22 cellular contexts compared by ENCODE assay signal in the genomic region with DNA sequence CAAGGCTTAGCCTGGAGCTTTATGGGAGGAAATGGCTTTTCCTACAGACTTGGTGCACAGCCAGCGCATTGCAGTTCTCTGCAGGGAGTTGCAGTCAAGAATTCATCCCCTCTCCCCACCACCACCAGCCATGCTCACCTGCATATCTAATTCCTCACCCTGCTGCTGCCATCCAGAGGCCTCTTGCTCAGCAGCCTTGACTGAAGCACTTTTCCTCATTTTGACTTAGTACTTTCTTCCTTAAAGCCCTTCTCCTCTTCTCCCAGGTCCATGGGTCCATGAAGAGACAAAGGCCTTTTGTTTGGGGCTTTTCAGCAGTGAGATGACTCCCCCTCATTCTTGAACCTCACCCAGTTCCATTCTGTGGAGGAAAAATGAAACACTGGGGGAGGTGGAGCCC. TPM values are rescaled to one million over a fixed set of nuclear protein-coding genes. Genes with fewer than 3 reads are reported as not detected.
A peak's percentile ranks its signal among the peaks of the same experiment; 100 is the strongest.
DNase-seq lines count a peak whose midpoint lies in the region; ATAC-seq and TF ChIP-seq lines count a peak whose summit lies in the region.
"Had no signal": no experiment of that assay in that cellular context is flagged by ENCODE, and none has a peak within 500 bp of the region (broad histone marks: within the 10 kb centered on the region; RNA-seq: fewer than 3 reads in every experiment).

No MANE protein-coding gene starts in this region.

- DNase-seq in DMS 273 (lab: John Stamatoyannopoulos, UW; ENCODE audit: unreplicated experiment) (peak; percentile 36), DMS 273 treated with DMSO at 0.1 percent for 48 hours (lab: John Stamatoyannopoulos, UW) (no peak), NCI-H526 (lab: John Stamatoyannopoulos, UW) (peak; percentile 52 to 74), iPS DF 19.7 (ENCODE audit: low read depth, low spot score) (peak; percentile 76), renal cortical epithelial cell (ENCODE audit: low read depth) (peak; percentile 4), omental fat pad (ENCODE audit: low spot score) (no peak)
- DNase-seq in activated naive CD8-positive, alpha-beta T cell treated with anti-CD3 and anti-CD28 coated beads for 36 hours: no peak
- DNase-seq in stimulated activated CD4-positive, alpha-beta T cell treated with anti-CD3 and anti-CD28 coated beads, Interleukin-2, amount 100 ng/mL, for 48 hours: no peak
- DNase-seq: activated CD4-positive, alpha-beta T cell treated with anti-CD3 and anti-CD28 coated beads, Interleukin-2, amount 50 U/mL, for 48 hours; activated T-cell treated with anti-CD3 and anti-CD28 coated beads, Interleukin-2, amount 50 U/mL, for 72 hours; adrenal gland; central memory CD4-positive, alpha-beta T cell; DND-41; foreskin melanocyte; NCI-H187 treated with DMSO at 0.1 percent for 48 hours; pancreas; SIG-M5; spleen; stomach; T-helper 9 cell had no signal

- no peak overlapping the region for H3K4me3 Mint-ChIP-seq in activated naive CD8-positive, alpha-beta T cell treated with anti-CD3 and anti-CD28 coated beads for 36 hours
- H3K4me3 Mint-ChIP-seq: activated T-cell treated with anti-CD3 and anti-CD28 coated beads, Interleukin-2, amount 50 U/mL, for 72 hours; CD14-positive monocyte; mesothelial cell of epicardium had no signal

- H3K4me1 Mint-ChIP-seq in activated naive CD8-positive, alpha-beta T cell treated with anti-CD3 and anti-CD28 coated beads for 36 hours: no peaks in the 10 kb centered on the region
- H3K4me1 Mint-ChIP-seq: mesothelial cell of epicardium had no signal

- ATAC-seq in omental fat pad (ENCODE audit: low FRiP score): no peak
- ATAC-seq: activated T-cell treated with anti-CD3 and anti-CD28 coated beads, Interleukin-2, amount 50 U/mL, for 72 hours; pancreas had no signal

- H3K27ac Mint-ChIP-seq in activated naive CD8-positive, alpha-beta T cell treated with anti-CD3 and anti-CD28 coated beads for 36 hours: no peak overlapping the region
- H3K27ac Mint-ChIP-seq: activated T-cell treated with anti-CD3 and anti-CD28 coated beads, Interleukin-2, amount 50 U/mL, for 72 hours; mesothelial cell of epicardium had no signal

- no peaks in the 10 kb centered on the region for H3K36me3 Mint-ChIP-seq in activated naive CD8-positive, alpha-beta T cell treated with anti-CD3 and anti-CD28 coated beads for 36 hours
- H3K36me3 Mint-ChIP-seq: CD14-positive monocyte, mesothelial cell of epicardium had no signal

- peaks cover 9% of the 10 kb centered on the region for H3K27me3 Mint-ChIP-seq in activated naive CD8-positive, alpha-beta T cell treated with anti-CD3 and anti-CD28 coated beads for 36 hours

- TF ChIP-seq CTCF in omental fat pad (IDR thresholded peaks at IDR 0.05): no peak

- no peaks in the 10 kb centered on the region for H3K9me3 Mint-ChIP-seq in activated naive CD8-positive, alpha-beta T cell treated with anti-CD3 and anti-CD28 coated beads for 36 hours
- H3K9me3 Mint-ChIP-seq: activated T-cell treated with anti-CD3 and anti-CD28 coated beads, Interleukin-2, amount 50 U/mL, for 72 hours had no signal

RNA-seq across cellular contexts. Expression of gene GPR141, which starts 39.7 kb away (rescaled TPM):
- total RNA-seq in renal cortical epithelial cell (not detected in 2 replicates), omental fat pad (1 to 10 TPM in 2 of 4 donors, under 1 TPM in 2; 0.65 to 4.9 (median 1.1) TPM)
- not detected for total RNA-seq in activated naive CD8-positive, alpha-beta T cell treated with anti-CD3 and anti-CD28 coated beads for 36 hours
- total RNA-seq: activated T-cell treated with anti-CD3 and anti-CD28 coated beads, Interleukin-2, amount 50 U/mL, for 72 hours had no signal

Comparison
In these comparisons a context has a peak if more than half of its experiments do, and no peak if none do; other contexts are left out.
1. DNase-seq: peak in DMS 273 (single experiment), NCI-H526 (2 of 2), iPS DF 19.7 (single experiment) and renal cortical epithelial cell (single experiment); none in DMS 273 treated with DMSO at 0.1 percent for 48 hours (single experiment), omental fat pad (single experiment), activated naive CD8-positive, alpha-beta T cell treated with anti-CD3 and anti-CD28 coated beads for 36 hours (single experiment) and stimulated activated CD4-positive, alpha-beta T cell treated with anti-CD3 and anti-CD28 coated beads, Interleukin-2, amount 100 ng/mL, for 48 hours (0 of 2).